Comparison of ENCODE assay signal across 17 cellular contexts in genomic region chr17:73528679-73529078, GRCh38.
DNase-seq lines count a peak whose midpoint lies in the region; ATAC-seq and TF ChIP-seq lines count a peak whose summit lies in the region.
"Had no signal": no experiment of that assay in that cellular context is flagged by ENCODE, and none has a peak within 500 bp of the region (broad histone marks: within the 10 kb centered on the region; RNA-seq: fewer than 3 reads in every experiment).

No MANE protein-coding gene starts in this region.

- H3K36me3 ChIP-seq in osteoblast (ENCODE audit: insufficient read depth, low read length), result no peaks in the 10 kb centered on the region
- H3K36me3 ChIP-seq: BLaER1 treated with 17β-estradiol and CSF1 and Interleukin-3, amounts not matched to agents 10 nM and 100 nM had no signal

- no peak overlapping the region for H3K4me2 ChIP-seq in osteoblast (ENCODE audit: insufficient read depth, low read length)
- H3K4me2 ChIP-seq: A549; BLaER1 treated with 17β-estradiol and CSF1 and Interleukin-3, amounts not matched to agents 10 nM and 100 nM had no signal

- H3K9me3 ChIP-seq in right cardiac atrium (ENCODE audit: control insufficient read depth, low read length) (no peaks in the 10 kb centered on the region), osteoblast (ENCODE audit: low read depth, low read length) (no peaks in the 10 kb centered on the region)
- H3K9me3 ChIP-seq: A549; BLaER1 treated with 17β-estradiol and CSF1 and Interleukin-3, amounts not matched to agents 10 nM and 100 nM; Caco-2 had no signal

- H3K27ac ChIP-seq in right cardiac atrium (ENCODE audit: low read length) (no peak overlapping the region), osteoblast (ENCODE audit: low read depth, low read length) (no peak overlapping the region)
- H3K27ac ChIP-seq: 22Rv1; A549; BLaER1 treated with 17β-estradiol and CSF1 and Interleukin-3, amounts not matched to agents 10 nM and 100 nM; C4-2B had no signal

- H3K4me1 ChIP-seq in right cardiac atrium (ENCODE audit: control insufficient read depth, insufficient read depth, low read length), result no peaks in the 10 kb centered on the region
- no peaks in the 10 kb centered on the region for H3K4me1 ChIP-seq in osteoblast (ENCODE audit: insufficient read depth, low read length)
- H3K4me1 ChIP-seq: A549, Caco-2 had no signal

- intact Hi-C loops in Right ventricle myocardium inferior (cut with DNase I), result no loop called here
- intact Hi-C loops in right cardiac atrium (cut with DNase I), result no loop called here
- intact Hi-C loops in posterior vena cava (cut with DNase I), result no loop called here

- no peak overlapping the region for H2AFZ ChIP-seq in osteoblast (ENCODE audit: low read length)

- no peaks in the 10 kb centered on the region for H3K79me2 ChIP-seq in osteoblast (ENCODE audit: insufficient read depth, low read length)

- H3K4me3 ChIP-seq in right cardiac atrium (ENCODE audit: low read length) (no peak overlapping the region), osteoblast (ENCODE audit: insufficient read depth, low read length) (no peak overlapping the region)
- H3K4me3 ChIP-seq: A549; BLaER1 treated with 17β-estradiol and CSF1 and Interleukin-3, amounts not matched to agents 10 nM and 100 nM had no signal

- DNase-seq in Right ventricle myocardium inferior (ENCODE audit: missing footprints) (peak; percentile 60), right cardiac atrium (no peak), left lobe of liver (ENCODE audit: low spot score) (no peak), osteoblast (ENCODE audit: insufficient read length, low spot score, missing footprints) (peak; percentile 74), posterior vena cava (ENCODE audit: low spot score) (no peak), NCI-H1105 treated with DMSO at 0.1 percent for 48 hours (lab: John Stamatoyannopoulos, UW) (no peak)
- DNase-seq: AML-193; Caco-2; Calu3; CD4-positive, alpha-beta T cell; CD8-positive, alpha-beta T cell; DMS79 treated with DMSO at 0.1 percent for 48 hours; GF-D8 had no signal

- 67% methylated on average over 7 of the region's 7 CpGs for WGBS in right cardiac atrium

- no peak for ATAC-seq in Right ventricle myocardium inferior
- ATAC-seq in right cardiac atrium, result no peak
- ATAC-seq in left lobe of liver, result peak; percentile 78
- ATAC-seq: A549; CD8-positive, alpha-beta T cell had no signal

- no peak for TF ChIP-seq CTCF in osteoblast (IDR thresholded peaks at IDR 0.05; ENCODE audit: extremely low read depth, low read depth, low read length)

- H3K27me3 ChIP-seq in right cardiac atrium (ENCODE audit: control insufficient read depth, insufficient read depth), result no peaks in the 10 kb centered on the region
- no peaks in the 10 kb centered on the region for H3K27me3 ChIP-seq in osteoblast (ENCODE audit: insufficient read depth, low read length)
- H3K27me3 ChIP-seq: BLaER1 treated with 17β-estradiol and CSF1 and Interleukin-3, amounts not matched to agents 10 nM and 100 nM had no signal

- no peaks in the 10 kb centered on the region for H4K20me1 ChIP-seq in osteoblast (ENCODE audit: insufficient read depth, low read length)

Comparison
In these comparisons a context has a peak if more than half of its experiments do, and no peak if none do; other contexts are left out.
1. DNase-seq: peak in Right ventricle myocardium inferior (single experiment) and osteoblast (single experiment); none in right cardiac atrium (0 of 3), left lobe of liver (single experiment), posterior vena cava (single experiment) and NCI-H1105 treated with DMSO at 0.1 percent for 48 hours (single experiment).